Comparison of ENCODE assay signal across 1 cellular context in the genomic region with DNA sequence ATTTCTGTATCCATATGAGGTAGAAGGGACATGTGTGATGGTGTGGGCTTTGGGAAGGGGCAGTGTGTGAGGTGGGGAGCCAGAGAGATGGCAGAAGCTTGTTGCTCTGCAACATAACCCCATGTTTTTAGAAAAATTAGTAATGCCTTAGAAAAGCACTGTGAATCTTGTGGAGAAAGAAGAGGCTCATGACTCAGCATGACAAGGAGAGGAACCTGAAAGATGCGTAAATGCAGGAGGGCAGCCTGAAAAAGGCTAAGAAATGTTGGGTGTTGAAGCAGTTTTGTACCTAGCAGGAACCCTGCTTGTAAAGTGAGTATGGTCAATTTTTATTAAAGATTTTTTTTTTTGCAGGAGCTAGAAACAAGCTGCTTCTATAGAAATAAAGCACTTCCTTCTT.
TF ChIP-seq lines count a peak whose summit lies in the region.

No MANE protein-coding gene starts in this region.

TF ChIP-seq in IMR-90, 13 proteins besides CTCF, POLR2A, EP300 and RAD21:
- TF ChIP-seq MAFK (IDR thresholded peaks at IDR 0.05; ENCODE audit: low read depth, low read length) (peak; percentile 42; the same call in 1 of the 2 replicates), MAZ (IDR thresholded peaks at IDR 0.05; ENCODE audit: borderline replicate concordance, low read depth, low read length) (no peak), NFE2L2 (IDR thresholded peaks at IDR 0.05; ENCODE audit: low read depth, low read length) (peak; percentile 67)
